8 cellular contexts compared by ENCODE assay signal in genomic region chr19:48637449-48637947, GRCh38. TPM values are rescaled to one million over a fixed set of nuclear protein-coding genes. Genes with fewer than 3 reads are reported as not detected.
DNase-seq lines count a peak whose midpoint lies in the region; TF ChIP-seq lines count a peak whose summit lies in the region.

No MANE protein-coding gene starts in this region.

- peak overlapping the region; percentile 97 for H3K27ac Mint-ChIP-seq in nephron progenitor cell
- peak overlapping the region; percentile 97 for H3K27ac Mint-ChIP-seq in stimulated activated naive CD8-positive, alpha-beta T cell treated with anti-CD3 and anti-CD28 coated beads, Interleukin-15, Interleukin-2, amounts not matched to agents 100 ng/mL and 50 ng/mL, for 24 hours

- in situ Hi-C loops in HAP-1 (cut with MboI; ENCODE audit: low sequenced_read_pairs) = no loop called here

- H3K4me3 Mint-ChIP-seq in nephron progenitor cell = peak overlapping the region; percentile 92
- peak overlapping the region; percentile 86 for H3K4me3 Mint-ChIP-seq in stimulated activated naive CD8-positive, alpha-beta T cell treated with anti-CD3 and anti-CD28 coated beads, Interleukin-15, Interleukin-2, amounts not matched to agents 100 ng/mL and 50 ng/mL, for 24 hours

- TF ChIP-seq CTCF in fibroblast of pulmonary artery (IDR thresholded peaks at IDR 0.05; ENCODE audit: low read length, missing control alignments) = no peak
- TF ChIP-seq CTCF in nephron progenitor cell (IDR thresholded peaks at IDR 0.05) = no peak

- H3K27me3 ChIP-seq in HAP-1 (ENCODE audit: low read depth) = no peaks in the 10 kb centered on the region
- peaks cover 5% of the 10 kb centered on the region; the same call in 1 of the 2 replicates for H3K27me3 ChIP-seq in MG63

- peaks cover 2% of the 10 kb centered on the region; the same call in 1 of the 2 replicates for H3K9me3 ChIP-seq in HAP-1
- H3K9me3 ChIP-seq in MG63 = no peaks in the 10 kb centered on the region

- peak; percentile 99 for DNase-seq in ELF-1 (ENCODE audit: low read depth, low spot score)
- peak; percentile 99 to 100 for DNase-seq in HAP-1 (ENCODE audit: low spot score in 2 of 2)
- DNase-seq in MG63 = peak; percentile 100
- DNase-seq in SHP77 (lab: John Stamatoyannopoulos, UW) = peak; percentile 98 to 99
- peak; percentile 100 for DNase-seq in activated effector memory CD4-positive, alpha-beta T cell treated with anti-CD3 and anti-CD28 coated beads, Interleukin-2, amount 50 U/mL, for 16 hours
- peak; percentile 100 for DNase-seq in fibroblast of pulmonary artery (ENCODE audit: low read depth)
- DNase-seq in nephron progenitor cell = peak; percentile 97

- H3K36me3 ChIP-seq in HAP-1 (replicated peaks) (peaks cover 16% of the 10 kb centered on the region), MG63 (peaks cover 3% of the 10 kb centered on the region; the same call in 1 of the 2 replicates)

- peaks cover 30% of the 10 kb centered on the region for H3K4me1 ChIP-seq in HAP-1

- peaks cover 7% of the 10 kb centered on the region for H3K27me3 Mint-ChIP-seq in nephron progenitor cell (ENCODE audit: low read depth, poor library complexity)
- H3K27me3 Mint-ChIP-seq in stimulated activated naive CD8-positive, alpha-beta T cell treated with anti-CD3 and anti-CD28 coated beads, Interleukin-15, Interleukin-2, amounts not matched to agents 100 ng/mL and 50 ng/mL, for 24 hours = no peaks in the 10 kb centered on the region

- peak overlapping the region; percentile 66 for H3K4me3 ChIP-seq in HAP-1
- H3K4me3 ChIP-seq in MG63 = peak overlapping the region; percentile 63
- peak overlapping the region; percentile 60 for H3K4me3 ChIP-seq in fibroblast of pulmonary artery (replicated peaks; ENCODE audit: low read depth, low read length)

- H3K9me3 Mint-ChIP-seq in nephron progenitor cell = no peaks in the 10 kb centered on the region
- no peaks in the 10 kb centered on the region for H3K9me3 Mint-ChIP-seq in stimulated activated naive CD8-positive, alpha-beta T cell treated with anti-CD3 and anti-CD28 coated beads, Interleukin-15, Interleukin-2, amounts not matched to agents 100 ng/mL and 50 ng/mL, for 24 hours

- H3K4me1 Mint-ChIP-seq in nephron progenitor cell = peaks cover 56% of the 10 kb centered on the region
- peaks cover 59% of the 10 kb centered on the region for H3K4me1 Mint-ChIP-seq in stimulated activated naive CD8-positive, alpha-beta T cell treated with anti-CD3 and anti-CD28 coated beads, Interleukin-15, Interleukin-2, amounts not matched to agents 100 ng/mL and 50 ng/mL, for 24 hours (ENCODE audit: low read depth)

- peaks cover 12% of the 10 kb centered on the region for H3K36me3 Mint-ChIP-seq in nephron progenitor cell (ENCODE audit: low read depth)
- no peaks in the 10 kb centered on the region for H3K36me3 Mint-ChIP-seq in stimulated activated naive CD8-positive, alpha-beta T cell treated with anti-CD3 and anti-CD28 coated beads, Interleukin-15, Interleukin-2, amounts not matched to agents 100 ng/mL and 50 ng/mL, for 24 hours (ENCODE audit: low read depth)

RNA-seq across cellular contexts. Expression of gene DBP, which starts 0.3 kb away (rescaled TPM):
- 9.3 and 14.5 TPM in 2 replicates for total RNA-seq in MG63 (2014; rRNA removed; shearing (Covaris generic); ENCODE audit: low replicate concordance)

RNA-seq across cellular contexts. Expression of gene CA11, which starts 8.5 kb away (rescaled TPM):
- 1.3 TPM in 1 of 2 replicates, not detected in the other for total RNA-seq in MG63 (2014; rRNA removed; shearing (Covaris generic); ENCODE audit: low replicate concordance)

RNA-seq across cellular contexts. Expression of gene SPHK2, which starts 18.2 kb away (rescaled TPM):
- 6.7 and 8.6 TPM in 2 replicates for total RNA-seq in MG63 (2014; rRNA removed; shearing (Covaris generic); ENCODE audit: low replicate concordance)

RNA-seq across cellular contexts. Expression of gene RPL18, which starts 18.5 kb away (rescaled TPM):
- 3,057 and 3,727 TPM in 2 replicates for total RNA-seq in MG63 (2014; rRNA removed; shearing (Covaris generic); ENCODE audit: low replicate concordance)

RNA-seq across cellular contexts. Expression of gene FAM83E, which starts 22.6 kb away (rescaled TPM):
- not detected in 2 replicates for total RNA-seq in MG63 (2014; rRNA removed; shearing (Covaris generic); ENCODE audit: low replicate concordance)

Comparison
In these comparisons a context has a peak if more than half of its experiments do, and no peak if none do; other contexts are left out.
1. Peak in every context shown above with its lines: DNase-seq and H3K4me3 ChIP-seq.